18 cellular contexts compared by ENCODE assay signal in the genomic region with DNA sequence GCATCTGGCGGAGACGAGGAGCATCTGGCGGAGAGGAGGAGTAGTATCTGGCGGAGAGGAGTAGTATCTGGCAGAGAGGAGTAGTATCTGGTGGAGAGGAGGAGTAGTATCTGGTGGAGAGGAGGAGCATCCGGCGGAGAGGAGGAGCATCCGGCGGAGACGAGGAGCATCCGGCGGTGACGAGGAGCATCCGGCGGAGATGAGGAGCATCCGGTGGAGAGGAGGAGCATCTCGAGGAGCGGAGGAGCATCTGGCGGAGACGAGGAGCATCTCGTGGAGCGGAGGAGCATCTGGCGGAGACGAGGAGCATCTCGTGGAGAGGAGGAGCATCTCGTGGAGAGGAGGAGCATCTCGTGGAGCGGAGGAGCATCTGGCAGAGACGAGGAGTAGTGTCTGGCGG. TPM values are rescaled to one million over a fixed set of nuclear protein-coding genes. Genes with fewer than 3 reads are reported as not detected.
DNase-seq lines count a peak whose midpoint lies in the region; ATAC-seq and TF ChIP-seq lines count a peak whose summit lies in the region.
"Had no signal": no experiment of that assay in that cellular context is flagged by ENCODE, and none has a peak within 500 bp of the region (broad histone marks: within the 10 kb centered on the region; RNA-seq: fewer than 3 reads in every experiment).

No MANE protein-coding gene starts in this region.

- no peaks in the 10 kb centered on the region for H3K27me3 ChIP-seq in right atrium auricular region
- H3K27me3 ChIP-seq: BE2C had no signal

- H3K9me3 ChIP-seq in right atrium auricular region: peaks cover 0 to 5% of the 10 kb centered on the region in 2 donors
- H3K9me3 ChIP-seq: BE2C had no signal

- no peak for TF ChIP-seq CTCF in right atrium auricular region (IDR thresholded peaks at IDR 0.05)

- peaks cover 46% of the 10 kb centered on the region for H3K36me3 Mint-ChIP-seq in central memory CD8-positive, alpha-beta T cell (ENCODE audit: insufficient read depth)
- peaks cover 26% of the 10 kb centered on the region for H3K36me3 Mint-ChIP-seq in memory B cell
- H3K36me3 Mint-ChIP-seq in stimulated activated effector memory CD8-positive, alpha-beta T cell treated with anti-CD3 and anti-CD28 coated beads, Interleukin-12 subunit alpha, Interleukin-12 subunit beta, amount 100 ng/mL, for 72 hours: peaks cover 6% of the 10 kb centered on the region

- no peak overlapping the region for H3K27ac ChIP-seq in right atrium auricular region
- H3K27ac ChIP-seq: A549 had no signal

- H3K4me3 ChIP-seq in right atrium auricular region: no peak overlapping the region
- H3K4me3 ChIP-seq: A549 had no signal

- H3K27me3 Mint-ChIP-seq in central memory CD8-positive, alpha-beta T cell: no peaks in the 10 kb centered on the region
- no peaks in the 10 kb centered on the region for H3K27me3 Mint-ChIP-seq in memory B cell

- H3K27ac Mint-ChIP-seq in central memory CD8-positive, alpha-beta T cell (ENCODE audit: low read depth): peak overlapping the region; percentile 88
- H3K27ac Mint-ChIP-seq in memory B cell: peak overlapping the region; percentile 72
- peak overlapping the region; percentile 45 for H3K27ac Mint-ChIP-seq in stimulated activated effector memory CD8-positive, alpha-beta T cell treated with anti-CD3 and anti-CD28 coated beads, Interleukin-12 subunit alpha, Interleukin-12 subunit beta, amount 100 ng/mL, for 72 hours

- H3K36me3 ChIP-seq in right atrium auricular region: no peaks in the 10 kb centered on the region
- H3K36me3 ChIP-seq: BE2C had no signal

- H3K4me3 Mint-ChIP-seq in central memory CD8-positive, alpha-beta T cell: peak overlapping the region; percentile 44
- H3K4me3 Mint-ChIP-seq in memory B cell: no peak overlapping the region
- H3K4me3 Mint-ChIP-seq in stimulated activated effector memory CD8-positive, alpha-beta T cell treated with anti-CD3 and anti-CD28 coated beads, Interleukin-12 subunit alpha, Interleukin-12 subunit beta, amount 100 ng/mL, for 72 hours: no peak overlapping the region

- peaks cover 7% of the 10 kb centered on the region for H3K9me3 Mint-ChIP-seq in central memory CD8-positive, alpha-beta T cell
- peaks cover 12% of the 10 kb centered on the region for H3K9me3 Mint-ChIP-seq in memory B cell
- peaks cover 2% of the 10 kb centered on the region for H3K9me3 Mint-ChIP-seq in stimulated activated effector memory CD8-positive, alpha-beta T cell treated with anti-CD3 and anti-CD28 coated beads, Interleukin-12 subunit alpha, Interleukin-12 subunit beta, amount 100 ng/mL, for 72 hours

- peaks cover 0 to 12% of the 10 kb centered on the region in 2 donors for H3K4me1 ChIP-seq in right atrium auricular region
- H3K4me1 ChIP-seq: A549, BE2C had no signal

- peaks cover 19% of the 10 kb centered on the region for H3K4me1 Mint-ChIP-seq in central memory CD8-positive, alpha-beta T cell
- peaks cover 6% of the 10 kb centered on the region for H3K4me1 Mint-ChIP-seq in memory B cell
- H3K4me1 Mint-ChIP-seq in stimulated activated effector memory CD8-positive, alpha-beta T cell treated with anti-CD3 and anti-CD28 coated beads, Interleukin-12 subunit alpha, Interleukin-12 subunit beta, amount 100 ng/mL, for 72 hours: peaks cover 18% of the 10 kb centered on the region

- DNase-seq in left cardiac atrium (peak; percentile 0), right atrium auricular region (ENCODE audit: low spot score) (no peak), memory B cell (ENCODE audit: low spot score in 2 of 2) (no peak)
- no peak for DNase-seq in central memory CD8-positive, alpha-beta T cell (ENCODE audit: low spot score in 2 of 2)
- DNase-seq in stimulated activated effector memory CD8-positive, alpha-beta T cell treated with anti-CD3 and anti-CD28 coated beads, Interleukin-12 subunit alpha, Interleukin-12 subunit beta, amount 100 ng/mL, for 72 hours (ENCODE audit: low spot score in 2 of 2): no peak
- DNase-seq in stimulated activated CD4-positive, alpha-beta T cell treated with anti-CD3 and anti-CD28 coated beads, Interleukin-12 subunit alpha, Interleukin-12 subunit beta, amount 100 ng/mL, for 4 hours: no peak
- DNase-seq: EL, GF-D8, Kasumi-1, NCI-H1417, NCI-H1694 treated with DMSO at 0.1 percent for 48 hours, NCI-H446 treated with DMSO at 0.1 percent for 48 hours, NCI-H526 treated with DMSO at 0.1 percent for 48 hours, OCI-M1 had no signal

- ATAC-seq in left cardiac atrium (no peak), memory B cell (ENCODE audit: low read depth) (no peak), GM18511 (IDR thresholded peaks at IDR 0.05; ENCODE audit: unreplicated experiment) (no peak)
- ATAC-seq in central memory CD8-positive, alpha-beta T cell (replicated peaks; ENCODE audit: extremely low read depth, poor library complexity, severe bottlenecking): no peak
- ATAC-seq in stimulated activated effector memory CD8-positive, alpha-beta T cell treated with anti-CD3 and anti-CD28 coated beads, Interleukin-12 subunit alpha, Interleukin-12 subunit beta, amount 100 ng/mL, for 72 hours: no peak
- ATAC-seq: A549 had no signal

- intact Hi-C loops in left cardiac atrium (cut with DNase I): no loop called here

RNA-seq across cellular contexts. Expression of gene C13orf46, which starts 18.6 kb away (rescaled TPM):
- 1 to 10 TPM in 1 of 2 donors, under 1 TPM in 1; 0.65 to 1.4 TPM for total RNA-seq in left cardiac atrium
- 1 to 10 TPM in 1 of 2 donors, under 1 TPM in 1; 0.59 to 2.7 TPM for total RNA-seq in right atrium auricular region
- total RNA-seq: H4 had no signal
